Comparison of ENCODE assay signal across 9 cellular contexts in genomic region chr5:55636711-55637110, GRCh38.
DNase-seq lines count a peak whose midpoint lies in the region; ATAC-seq, FAIRE-seq and TF ChIP-seq lines count a peak whose summit lies in the region.
"Had no signal": no experiment of that assay in that cellular context is flagged by ENCODE, and none has a peak within 500 bp of the region (broad histone marks: within the 10 kb centered on the region; RNA-seq: fewer than 3 reads in every experiment).

No MANE protein-coding gene starts in this region.

- H3K4me1 ChIP-seq in HCT116 (ENCODE audit: control insufficient read depth in 1 of 2, insufficient read depth in 2 of 2, low read length in 2 of 2): peaks cover 0 to 30% of the 10 kb centered on the region in 2 experiments; a peak in 2 of 4 replicates
- H3K4me1 ChIP-seq in adrenal gland (replicated peaks in 1 of 2): peaks cover 0 to 49% of the 10 kb centered on the region in 2 donors
- peaks cover 0 to 9% of the 10 kb centered on the region in 2 donors for H3K4me1 ChIP-seq in small intestine (ENCODE audit: control insufficient read depth in 2 of 2, insufficient read depth in 1 of 2, low read depth in 1 of 2, low read length in 1 of 2)

- CTCF ChIA-PET in HCT116 (lab: Charles Lee): no interaction called here

- RAD21 ChIA-PET in HCT116 (lab: Charles Lee; ENCODE audit: low non-redundant PET in 1 of 2, low total read pairs in 2 of 2, uncharacterized antibody in 2 of 2, unreplicated experiment in 2 of 2): no interaction called here

- peaks cover 40% of the 10 kb centered on the region for H3K36me3 Mint-ChIP-seq in stimulated activated memory B cell treated with anti-CD40 and anti-IgM and Interleukin-4, amounts not matched to agents 10 μg/mL and 1 μg/mL and 100 μg/mL, for 72 hours
- H3K36me3 Mint-ChIP-seq in glutamatergic neuron (ENCODE audit: unreplicated experiment): no peaks in the 10 kb centered on the region

- no peaks in the 10 kb centered on the region for H3K27me3 Mint-ChIP-seq in stimulated activated memory B cell treated with anti-CD40 and anti-IgM and Interleukin-4, amounts not matched to agents 10 μg/mL and 1 μg/mL and 100 μg/mL, for 72 hours
- H3K27me3 Mint-ChIP-seq in glutamatergic neuron (ENCODE audit: unreplicated experiment): peaks cover 3% of the 10 kb centered on the region

- H3K79me2 ChIP-seq in HCT116 (ENCODE audit: insufficient read depth, low read length): no peaks in the 10 kb centered on the region

- no peaks in the 10 kb centered on the region for H4K20me1 ChIP-seq in HCT116 (ENCODE audit: insufficient read depth)

- H3K4me3 Mint-ChIP-seq in stimulated activated memory B cell treated with anti-CD40 and anti-IgM and Interleukin-4, amounts not matched to agents 10 μg/mL and 1 μg/mL and 100 μg/mL, for 72 hours: no peak overlapping the region
- no peak overlapping the region for H3K4me3 Mint-ChIP-seq in glutamatergic neuron (ENCODE audit: unreplicated experiment)

- no peak overlapping the region for H3K4me3 ChIP-seq in HCT116 (replicated peaks in 1 of 2; ENCODE audit: low read depth in 1 of 2, low read length in 2 of 2)
- H3K4me3 ChIP-seq in adrenal gland: no peak overlapping the region
- H3K4me3 ChIP-seq in small intestine (ENCODE audit: low read depth in 1 of 2, low read length in 2 of 2): no peak overlapping the region

- TF ChIP-seq POLR2A in HCT116 (IDR thresholded peaks at IDR 0.05; ENCODE audit: borderline replicate concordance, extremely low read depth, insufficient read depth, insufficient read length): no peak
- TF ChIP-seq POLR2A in adrenal gland (IDR thresholded peaks at IDR 0.05): no peak

- 30 to 47% (median 37%) methylated on average over 3 of the region's 3 CpGs for WGBS in adrenal gland, 4 donors
- WGBS in small intestine, 3 donors: 31 to 58% (median 35%) methylated on average over 3 of the region's 3 CpGs

- H3K9me3 Mint-ChIP-seq in stimulated activated memory B cell treated with anti-CD40 and anti-IgM and Interleukin-4, amounts not matched to agents 10 μg/mL and 1 μg/mL and 100 μg/mL, for 72 hours: no peaks in the 10 kb centered on the region
- H3K9me3 Mint-ChIP-seq in glutamatergic neuron (ENCODE audit: unreplicated experiment): no peaks in the 10 kb centered on the region

- ATAC-seq in HCT116 (no peak), HG02840 (IDR thresholded peaks at IDR 0.05; ENCODE audit: low FRiP score, unreplicated experiment) (no peak)
- no peak for ATAC-seq in stimulated activated memory B cell treated with anti-CD40 and anti-IgM and Interleukin-4, amounts not matched to agents 10 μg/mL and 1 μg/mL and 100 μg/mL, for 72 hours

- no peak for FAIRE-seq in small intestine (lab: Jason Lieb, UNC)

- H3K27ac Mint-ChIP-seq in stimulated activated memory B cell treated with anti-CD40 and anti-IgM and Interleukin-4, amounts not matched to agents 10 μg/mL and 1 μg/mL and 100 μg/mL, for 72 hours: no peak overlapping the region
- H3K27ac Mint-ChIP-seq in glutamatergic neuron (ENCODE audit: unreplicated experiment): no peak overlapping the region

- H3K4me2 ChIP-seq in HCT116 (ENCODE audit: low read length): no peak overlapping the region

- TF ChIP-seq CTCF in HCT116 (IDR thresholded peaks at IDR 0.05 in 2 of 3, conservative IDR thresholded peaks at IDR 0.05 in 1 of 3; ENCODE audit: borderline replicate concordance in 1 of 3, insufficient read depth in 1 of 3, low read depth in 2 of 3, low read length in 2 of 3) (no peak), adrenal gland (IDR thresholded peaks at IDR 0.05) (no peak), glutamatergic neuron (IDR thresholded peaks at IDR 0.05; ENCODE audit: partially characterized antibody, unreplicated experiment) (no peak)

- no TSS peak for BruUV-seq in HCT116 (replicated peaks; lab: Mats Ljungman, UMichigan)

- intact Hi-C loops in HCT116 (cut with micrococcal nuclease) (no loop called here), adrenal gland (cut with DNase I) (no loop called here)

- no peaks in the 10 kb centered on the region for H3K9me2 ChIP-seq in HCT116 (ENCODE audit: insufficient read depth)

- no peak overlapping the region for H3K9ac ChIP-seq in HCT116 (ENCODE audit: low read length)

- DNase-seq in HCT116 (ENCODE audit: low read depth, low spot score) (no peak), adrenal gland (peak in 6 of 7 donors; percentile 39 to 85 (median 70)), iPS-NIHi7 (ENCODE audit: extremely low spot score) (peak; percentile 29), small intestine (peak; percentile 26), NK-92 (lab: John Stamatoyannopoulos, UW; ENCODE audit: unreplicated experiment) (no peak), glutamatergic neuron (no peak)
- DNase-seq: activated gamma-delta T cell treated with Interleukin-2 at 50 U/mL for 16 hours had no signal

- H3K4me1 Mint-ChIP-seq in stimulated activated memory B cell treated with anti-CD40 and anti-IgM and Interleukin-4, amounts not matched to agents 10 μg/mL and 1 μg/mL and 100 μg/mL, for 72 hours: no peaks in the 10 kb centered on the region
- H3K4me1 Mint-ChIP-seq in glutamatergic neuron (ENCODE audit: low read depth, unreplicated experiment): no peaks in the 10 kb centered on the region

- H3K9me3 ChIP-seq in HCT116 (ENCODE audit: control insufficient read depth in 1 of 2, insufficient read depth in 1 of 2, low read depth in 1 of 2, low read length in 2 of 2): no peaks in the 10 kb centered on the region
- H3K9me3 ChIP-seq in adrenal gland (replicated peaks in 1 of 3): no peaks in the 10 kb centered on the region
- H3K9me3 ChIP-seq in small intestine (ENCODE audit: control insufficient read depth, low read depth): no peaks in the 10 kb centered on the region

- no peak overlapping the region for H2AFZ ChIP-seq in HCT116 (ENCODE audit: low read depth, low read length, poor library complexity, severe bottlenecking)

- H3K36me3 ChIP-seq in HCT116 (ENCODE audit: control insufficient read depth in 1 of 2, insufficient read depth in 2 of 2, low read length in 2 of 2) (no peaks in the 10 kb centered on the region), adrenal gland (replicated peaks in 1 of 2) (no peaks in the 10 kb centered on the region), small intestine (ENCODE audit: control insufficient read depth in 2 of 2, insufficient read depth in 2 of 2, low read length in 2 of 2) (no peaks in the 10 kb centered on the region)

- POLR2A ChIA-PET in HCT116 (lab: Charles Lee): no interaction called here

- no peaks in the 10 kb centered on the region for H3K27me3 ChIP-seq in HCT116 (ENCODE audit: insufficient read depth, low read length)
- H3K27me3 ChIP-seq in adrenal gland: no peaks in the 10 kb centered on the region
- no peaks in the 10 kb centered on the region for H3K27me3 ChIP-seq in small intestine (ENCODE audit: control insufficient read depth in 2 of 2, insufficient read depth in 2 of 2, low read length in 2 of 2)

- H3K27ac ChIP-seq in HCT116 (ENCODE audit: low read depth, low read length) (no peak overlapping the region), adrenal gland (peak overlapping the region in 2 of 5 donors; percentile 10 to 72), small intestine (ENCODE audit: low read depth in 1 of 2, low read length in 1 of 2) (peak overlapping the region; percentile 20 to 66)

- no peak for TF ChIP-seq RAD21 in HCT116 (IDR thresholded peaks at IDR 0.05; ENCODE audit: low read depth)

TF ChIP-seq in HCT116, 20 proteins besides CTCF, POLR2A, EP300 and RAD21:
- TF ChIP-seq ZNF274 (IDR thresholded peaks at IDR 0.05; ENCODE audit: low read depth, low read length): no peak
- TF ChIP-seq ELF1 (IDR thresholded peaks at IDR 0.05; ENCODE audit: borderline replicate concordance, low read depth): peak; percentile 25; the same call in 1 of the 2 replicates

Comparison
In these comparisons a context has a peak if more than half of its experiments do, and no peak if none do; other contexts are left out.
1. DNase-seq: peak in adrenal gland (6 of 7), iPS-NIHi7 (single experiment) and small intestine (single experiment); none in HCT116 (single experiment), NK-92 (single experiment) and glutamatergic neuron (single experiment).